In genomic region chr3:196638922-196639516, GRCh38 we compare ENCODE assay signal across 1 cellular context.
TF ChIP-seq lines count a peak whose summit lies in the region.

No MANE protein-coding gene starts in this region.

TF ChIP-seq in H1, 55 proteins besides CTCF, POLR2A, EP300 and RAD21:
- TF ChIP-seq RBBP5 (IDR thresholded peaks at IDR 0.05; ENCODE audit: borderline replicate concordance, low read depth, low read length), result peak; percentile 55; the same call in 1 of the 2 replicates
- no peak for TF ChIP-seq SP1 (IDR thresholded peaks at IDR 0.05; ENCODE audit: low read depth, low read length)
- no peak for TF ChIP-seq BRCA1 (IDR thresholded peaks at IDR 0.05; ENCODE audit: low read depth, low read length)
